Comparison of ENCODE assay signal across 29 cellular contexts in genomic region chr11:32580967-32581366, GRCh38. TPM values are rescaled to one million over a fixed set of nuclear protein-coding genes. Genes with fewer than 3 reads are reported as not detected.
DNase-seq lines count a peak whose midpoint lies in the region; ATAC-seq, FAIRE-seq and TF ChIP-seq lines count a peak whose summit lies in the region.
"Had no signal": no experiment of that assay in that cellular context is flagged by ENCODE, and none has a peak within 500 bp of the region (broad histone marks: within the 10 kb centered on the region; RNA-seq: fewer than 3 reads in every experiment).

No MANE protein-coding gene starts in this region.

- H3K36me3 Mint-ChIP-seq in Calu3 (ENCODE audit: insufficient read depth, unreplicated experiment): peaks cover 27% of the 10 kb centered on the region

- H3K27ac Mint-ChIP-seq in Calu3 (ENCODE audit: unreplicated experiment): no peak overlapping the region
- H3K27ac Mint-ChIP-seq: activated CD4-positive, alpha-beta memory T cell treated with anti-CD3 and anti-CD28 coated beads for 36 hours; activated naive CD8-positive, alpha-beta T cell treated with anti-CD3 and anti-CD28 coated beads, Interleukin-2, amount 10 ng/mL, durations not matched to agents 7 days and 5 days; nephron progenitor cell; T-cell had no signal

- no peak overlapping the region for H3K23ac ChIP-seq in IMR-90 (ENCODE audit: low read depth, low read length)

- no peak overlapping the region for H3K4me3 Mint-ChIP-seq in Calu3 (ENCODE audit: low read depth, unreplicated experiment)
- H3K4me3 Mint-ChIP-seq: activated CD4-positive, alpha-beta memory T cell treated with anti-CD3 and anti-CD28 coated beads for 36 hours; activated naive CD8-positive, alpha-beta T cell treated with anti-CD3 and anti-CD28 coated beads, Interleukin-2, amount 10 ng/mL, durations not matched to agents 7 days and 5 days; nephron progenitor cell; T-cell had no signal

- H3K9me3 ChIP-seq in A549 (no peaks in the 10 kb centered on the region), IMR-90 (ENCODE audit: control insufficient read depth, insufficient read depth, low read length) (no peaks in the 10 kb centered on the region), K562 (replicated peaks; ENCODE audit: control insufficient read depth, insufficient read depth, low read depth, low read length) (no peaks in the 10 kb centered on the region)
- H3K9me3 ChIP-seq: sigmoid colon, SJCRH30, tibial nerve had no signal

- H3K9me3 Mint-ChIP-seq in Calu3 (ENCODE audit: low read depth, unreplicated experiment): no peaks in the 10 kb centered on the region
- H3K9me3 Mint-ChIP-seq: activated CD4-positive, alpha-beta memory T cell treated with anti-CD3 and anti-CD28 coated beads for 36 hours; activated naive CD8-positive, alpha-beta T cell treated with anti-CD3 and anti-CD28 coated beads, Interleukin-2, amount 10 ng/mL, durations not matched to agents 7 days and 5 days; CD8-positive, alpha-beta memory T cell; nephron progenitor cell; T-cell had no signal

- no peak overlapping the region for H4K8ac ChIP-seq in IMR-90 (ENCODE audit: low read depth in 2 of 2, low read length in 2 of 2)

- H3K27me3 ChIP-seq in IMR-90 (ENCODE audit: control insufficient read depth, insufficient read depth, low read length) (no peaks in the 10 kb centered on the region), K562 (ENCODE audit: control insufficient read depth in 2 of 2, insufficient read depth in 2 of 2, low read length in 2 of 2) (no peaks in the 10 kb centered on the region)
- H3K27me3 ChIP-seq: sigmoid colon, SJCRH30 had no signal

- intact Hi-C loops in IMR-90 (cut with micrococcal nuclease) (loop anchor here (10.0 kb wide), 1 partner anchor 256 kb away; no protein-coding TSS in a partner anchor), K562 (cut with micrococcal nuclease) (loop anchor here (5.0 kb wide), 1 partner anchor 149 kb away; no protein-coding TSS in a partner anchor), Calu3 (cut with micrococcal nuclease; ENCODE audit: unreplicated experiment) (no loop called here)

- no peak overlapping the region for H4K91ac ChIP-seq in IMR-90 (ENCODE audit: insufficient read depth, low read depth, low read length)

- dilution Hi-C loops in IMR-90 (cut with HindIII; ENCODE audit: low sequenced_read_pairs, unreplicated experiment): no loop called here

- no peak for TF ChIP-seq RAD21 in A549 (conservative IDR thresholded peaks at IDR 0.05 in 1 of 2, IDR thresholded peaks at IDR 0.05 in 1 of 2)
- TF ChIP-seq RAD21 in IMR-90 (IDR thresholded peaks at IDR 0.05; ENCODE audit: low read length): no peak
- TF ChIP-seq RAD21 in K562 (CRISPR knock-in tag; conservative IDR thresholded peaks at IDR 0.05 in 1 of 2, IDR thresholded peaks at IDR 0.05 in 1 of 2): no peak

- peaks cover 28% of the 10 kb centered on the region for H3K79me2 ChIP-seq in K562 (ENCODE audit: control insufficient read depth, insufficient read depth, low read length)

- CTCF ChIA-PET in A549 (lab: Yijun Ruan, JAX) (no interaction called here), IMR-90 (lab: Yijun Ruan, JAX) (no interaction called here), K562 (lab: Yijun Ruan, JAX; ENCODE audit: low intra/inter-chr PET ratio) (no interaction called here), Calu3 (lab: Charles Lee) (no interaction called here)

- H4K20me1 ChIP-seq in IMR-90 (ENCODE audit: insufficient read depth, low read length) (peaks cover 14% of the 10 kb centered on the region; the same call in 1 of the 2 replicates), K562 (replicated peaks; ENCODE audit: control insufficient read depth, insufficient read depth, low read length) (peaks cover 14% of the 10 kb centered on the region)

- H3K27me3 Mint-ChIP-seq in Calu3 (ENCODE audit: unreplicated experiment): no peaks in the 10 kb centered on the region
- H3K27me3 Mint-ChIP-seq: activated naive CD8-positive, alpha-beta T cell treated with anti-CD3 and anti-CD28 coated beads, Interleukin-2, amount 10 ng/mL, durations not matched to agents 7 days and 5 days had no signal

- 0 out of 4 replicates have a peak, but pooled peaks cover 0 to 5% of the 10 kb centered on the region in 2 experiments for H3K79me1 ChIP-seq in IMR-90 (ENCODE audit: low read depth in 1 of 2, low read length in 2 of 2)

- no peaks in the 10 kb centered on the region for H3K4me1 Mint-ChIP-seq in Calu3 (ENCODE audit: low read depth, unreplicated experiment)

- POLR2A ChIA-PET in A549 (lab: Yijun Ruan, JAX) (no interaction called here), IMR-90 (lab: Charles Lee; ENCODE audit: unreplicated experiment) (no interaction called here), K562 (lab: Yijun Ruan, JAX) (no interaction called here)

- H2AK5ac ChIP-seq in IMR-90 (ENCODE audit: low read depth, low read length): no peak overlapping the region

- DNase-seq in A549 (ENCODE audit: low read depth in 1 of 2, low spot score in 1 of 2): peak in 1 of 2 experiments; percentile 60
- peak; percentile 44 for DNase-seq in IMR-90
- DNase-seq in K562 (ENCODE audit: extremely low read depth in 1 of 4, low spot score in 3 of 4): no peak
- peak; percentile 56 for DNase-seq in iris pigment epithelial cell (ENCODE audit: low read depth)
- no peak for DNase-seq in left lobe of liver (ENCODE audit: low spot score)
- no peak for DNase-seq in GM03348 (ENCODE audit: low spot score)
- no peak for DNase-seq in H4 (ENCODE audit: low spot score)
- DNase-seq in Calu3: no peak
- DNase-seq: activated CD4-positive, alpha-beta memory T cell treated with anti-CD3 and anti-CD28 coated beads for 36 hours; activated effector memory CD4-positive, alpha-beta T cell treated with Interleukin-2 at 50 U/mL for 16 hours; activated naive CD8-positive, alpha-beta T cell treated with anti-CD3 and anti-CD28 coated beads, Interleukin-2, amount 10 ng/mL, durations not matched to agents 7 days and 5 days; CD8-positive, alpha-beta memory T cell; DMS53; erythroblast; H7; hippocampal formation; left ventricle myocardium superior; NCI-H1417 treated with DMSO at 0.1 percent for 48 hours; NCI-H2081 treated with DMSO at 0.1 percent for 48 hours; NCI-H82; nephron progenitor cell; sigmoid colon; SJCRH30; stimulated activated CD8-positive, alpha-beta memory T cell treated with anti-CD3 and anti-CD28 coated beads, Interleukin-4, amount 100 ng/mL, for 48 hours; T-cell had no signal

- H3K14ac ChIP-seq in IMR-90 (replicated peaks; ENCODE audit: low read depth, low read length): no peak overlapping the region

- peak overlapping the region in 1 of 2 experiments; percentile 54; a peak in 3 of 6 replicates for H3K27ac ChIP-seq in A549
- no peak overlapping the region for H3K27ac ChIP-seq in IMR-90 (ENCODE audit: insufficient read depth, low read length)
- no peak overlapping the region for H3K27ac ChIP-seq in K562 (ENCODE audit: extremely low read depth, low read depth, low read length)
- H3K27ac ChIP-seq: sigmoid colon, SJCRH30, tibial nerve had no signal

- H3K18ac ChIP-seq in IMR-90 (ENCODE audit: low read depth, low read length): no peak overlapping the region

- no peak overlapping the region for H3K9ac ChIP-seq in IMR-90 (ENCODE audit: low read depth, low read length)
- no peak overlapping the region for H3K9ac ChIP-seq in K562 (ENCODE audit: insufficient read depth in 1 of 2, low read depth in 2 of 2, low read length in 2 of 2)

- no TSS peak for BruUV-seq in IMR-90 (replicated peaks; lab: Mats Ljungman, UMichigan)
- BruUV-seq in K562 (replicated peaks; lab: Mats Ljungman, UMichigan): no TSS peak
- no TSS peak for BruUV-seq in Calu3 (replicated peaks; lab: Mats Ljungman, UMichigan)

- no peak overlapping the region for H3K56ac ChIP-seq in IMR-90 (ENCODE audit: extremely low read depth, insufficient read depth, low read length)

- ATAC-seq in A549 (no peak), IMR-90 (ENCODE audit: low read depth) (no peak), K562 (no peak), left lobe of liver (no peak)
- ATAC-seq: activated CD4-positive, CD25-positive, alpha-beta regulatory T cell treated with anti-CD3 and anti-CD28 coated beads, Interleukin-2, amount 50 U/mL, for 24 hours; GM12878; left ventricle myocardium superior; T-cell had no signal

- no peak overlapping the region for H4K5ac ChIP-seq in IMR-90 (ENCODE audit: low read depth, low read length)

- H3K4me2 ChIP-seq in A549 (peak overlapping the region; percentile 39), IMR-90 (ENCODE audit: low read depth, low read length) (no peak overlapping the region), K562 (ENCODE audit: insufficient read depth, low read length) (no peak overlapping the region)

- WGBS in A549 (ENCODE audit: missing lambda C conversion rate): 36% methylated on average over 2 of the region's 2 CpGs
- WGBS in IMR-90 (ENCODE audit: extremely low coverage in 2 of 2, insufficient read length in 1 of 2), 2 experiments: no CpG with 5 or more reads among the region's 2 CpGs
- WGBS in K562 (ENCODE audit: insufficient coverage, low coverage, missing lambda C conversion rate): 61% methylated on average over 2 of the region's 2 CpGs

- H3K9me1 ChIP-seq in IMR-90 (ENCODE audit: insufficient read depth, low read length) (0 out of 2 replicates have a peak, but pooled peaks cover 2% of the 10 kb centered on the region), K562 (ENCODE audit: control insufficient read depth, insufficient read depth, low read length) (no peaks in the 10 kb centered on the region)

- no peak overlapping the region for H2AK9ac ChIP-seq in IMR-90 (replicated peaks; ENCODE audit: low read depth, low read length, poor library complexity)

- H3K4ac ChIP-seq in IMR-90 (ENCODE audit: low read depth, low read length): no peak overlapping the region

- no peak for TF ChIP-seq CTCF in A549 (IDR thresholded peaks at IDR 0.05)
- no peak for TF ChIP-seq CTCF in IMR-90 (conservative IDR thresholded peaks at IDR 0.05; ENCODE audit: low read depth, low read length)
- TF ChIP-seq CTCF in K562 (IDR thresholded peaks at IDR 0.05 in 2 of 3, conservative IDR thresholded peaks at IDR 0.05 in 1 of 3; ENCODE audit: insufficient read depth in 2 of 3, low read depth in 1 of 3, low read length in 3 of 3): no peak
- no peak for TF ChIP-seq CTCF in Calu3 (IDR thresholded peaks at IDR 0.05; ENCODE audit: unreplicated experiment)

- in situ Hi-C loops in IMR-90 (cut with MboI; ENCODE audit: low sequenced_read_pairs): loop anchor here (25.0 kb wide), 2 partner anchors 481 to 494 kb away; partner anchors contain the start of gene RCN1
- in situ Hi-C loops in K562 (cut with MboI): loop anchor here (10.0 kb wide), 1 partner anchor 196 kb away; no protein-coding TSS in a partner anchor

- no peak overlapping the region for H2BK15ac ChIP-seq in IMR-90 (ENCODE audit: low read depth, low read length)

- H3K4me1 ChIP-seq in A549 (peaks cover 25% of the 10 kb centered on the region), IMR-90 (ENCODE audit: control insufficient read depth, insufficient read depth, low read length) (no peaks in the 10 kb centered on the region), K562 (replicated peaks in 1 of 2; ENCODE audit: control insufficient read depth in 2 of 2, insufficient read depth in 2 of 2, low read length in 2 of 2) (peaks cover 0 to 6% of the 10 kb centered on the region in 2 experiments; a peak in 3 of 5 replicates)

- TF ChIP-seq POLR2A in A549 (IDR thresholded peaks at IDR 0.05; ENCODE audit: low read length): no peak
- no peak for TF ChIP-seq POLR2A in IMR-90 (IDR thresholded peaks at IDR 0.05; ENCODE audit: low read depth, low read length)
- TF ChIP-seq POLR2A in K562 (conservative IDR thresholded peaks at IDR 0.05): no peak

- no peak overlapping the region for H2BK5ac ChIP-seq in IMR-90 (ENCODE audit: low read depth, low read length, poor library complexity, severe bottlenecking)

- FAIRE-seq in A549 (lab: Jason Lieb, UNC): no peak
- no peak for FAIRE-seq in K562 (lab: Jason Lieb, UNC)
- FAIRE-seq: frontal cortex, GM12878 had no signal

- TF ChIP-seq EP300 in A549 (IDR thresholded peaks at IDR 0.05): no peak
- TF ChIP-seq EP300 in K562 (IDR thresholded peaks at IDR 0.05; ENCODE audit: low read length): no peak

- H3K36me3 ChIP-seq in IMR-90 (ENCODE audit: control insufficient read depth, insufficient read depth, low read length) (no peaks in the 10 kb centered on the region), K562 (ENCODE audit: control insufficient read depth, insufficient read depth, low read length) (peaks cover 7% of the 10 kb centered on the region; the same call in 1 of the 3 replicates)
- H3K36me3 ChIP-seq: sigmoid colon, tibial nerve had no signal

- no peak overlapping the region for H2AFZ ChIP-seq in IMR-90 (replicated peaks; ENCODE audit: low read length, poor library complexity)
- H2AFZ ChIP-seq in K562 (ENCODE audit: low read depth, low read length): peak overlapping the region; percentile 48

- H2BK20ac ChIP-seq in IMR-90 (ENCODE audit: low read depth, low read length): no peak overlapping the region

- no peak overlapping the region for H2BK120ac ChIP-seq in IMR-90 (ENCODE audit: low read depth, low read length)

- no peak overlapping the region for H3K4me3 ChIP-seq in A549
- H3K4me3 ChIP-seq in IMR-90 (ENCODE audit: insufficient read depth, low read depth, low read length): no peak overlapping the region
- H3K4me3 ChIP-seq in K562: no peak overlapping the region
- H3K4me3 ChIP-seq: GM12878, sigmoid colon, SJCRH30, tibial nerve had no signal

RNA-seq across cellular contexts. Expression of gene EIF3M, which starts 2.7 kb away (rescaled TPM):
- polyA plus RNA-seq in A549 (2011; rRNA removed): 724 and 890 TPM in 2 replicates
- 279 and 369 TPM in 2 replicates for polyA plus RNA-seq in A549 (2012; cell fraction: cytosol; rRNA removed)
- 144 and 250 TPM in 2 replicates for polyA plus RNA-seq in A549 (2012; cell fraction: nucleus; rRNA removed)
- 436 to 478 TPM (median 451 TPM) in 3 replicates for polyA plus RNA-seq in A549 (2017; fragmentation: RNase III; extraction: RNeasy Plus Mini Kit Qiagen cat#74134 plus additional on column Dnase treatment)
- 147 and 148 TPM in 2 replicates for polyA minus RNA-seq in A549 (2011; rRNA and poly(A)+ RNA removed)
- total RNA-seq in IMR-90 (2012; rRNA removed): 466 and 781 TPM in 2 replicates
- 310 and 376 TPM in 2 replicates for polyA plus RNA-seq in IMR-90 (2012; rRNA removed)
- 83.2 and 309 TPM in 2 replicates for polyA plus RNA-seq in IMR-90 (2012; cell fraction: cytosol; rRNA removed)
- 22.2 and 200 TPM in 2 replicates for polyA plus RNA-seq in IMR-90 (2012; cell fraction: nucleus; rRNA removed; ENCODE audit: low replicate concordance)
- total RNA-seq in K562 (2011; cell fraction: chromatin; rRNA removed; ENCODE audit: low replicate concordance): 143 and 240 TPM in 2 replicates
- total RNA-seq in K562 (2011; cell fraction: nucleolus; rRNA removed): 61.9 and 64.3 TPM in 2 replicates
- 147 and 194 TPM in 2 replicates for total RNA-seq in K562 (2011; cell fraction: nucleoplasm; rRNA removed)
- 685 and 767 TPM in 2 replicates for total RNA-seq in K562 (2014; rRNA removed)
- 1,008 and 1,115 TPM in 2 replicates for total RNA-seq in K562 (2014; rRNA removed; fragmentation: Illumina TruSeq; extraction: Trizol)
- 816 and 886 TPM in 2 replicates for total RNA-seq in K562 (2015; rRNA removed; fragmentation: Illumina TruSeq; extraction: Trizol)
- total RNA-seq in K562 (2021): 602 and 621 TPM in 2 replicates
- 784 and 1,058 TPM in 2 replicates for polyA plus RNA-seq in K562 (2011; rRNA removed)
- polyA plus RNA-seq in K562 (2011; cell fraction: cytosol; rRNA removed): 242 and 538 TPM in 2 replicates
- polyA plus RNA-seq in K562 (2011; cell fraction: nucleus; rRNA removed): 246 and 388 TPM in 2 replicates
- 814 and 865 TPM in 2 replicates for polyA plus RNA-seq in K562 (2012)
- 1,041 and 1,279 TPM in 2 replicates for polyA plus RNA-seq in K562 (2014; fragmentation: Illumina TruSeq; extraction: Trizol)
- polyA plus RNA-seq in K562 (2014; fragmentation: Nextera tagmentation; extraction: Ambion mirVana): 1,000 to 10,000 TPM; 1,793 to 2,015 TPM
- polyA plus RNA-seq in K562 (2014; rRNA removed): 920 and 1,225 TPM in 2 replicates
- 817 and 852 TPM in 2 replicates for polyA minus RNA-seq in K562 (2011; rRNA and poly(A)+ RNA removed)
- polyA minus RNA-seq in K562 (2011; cell fraction: cytosol; rRNA and poly(A)+ RNA removed): 219 and 325 TPM in 2 replicates
- polyA minus RNA-seq in K562 (2011; cell fraction: nucleus; rRNA and poly(A)+ RNA removed): 56.5 and 107 TPM in 2 replicates
- 63.4 TPM for total RNA-seq in left lobe of liver
- 992 and 1,304 TPM in 2 replicates for total RNA-seq in H4 (2014; rRNA removed; shearing (Covaris generic))
- 270 and 275 TPM in 2 replicates for total RNA-seq in Calu3 (2022)

Comparison
In these comparisons a context has a peak if more than half of its experiments do, and no peak if none do; other contexts are left out.
1. DNase-seq: peak in IMR-90 (single experiment) and iris pigment epithelial cell (single experiment); none in K562 (0 of 4), left lobe of liver (single experiment), GM03348 (single experiment), H4 (single experiment) and Calu3 (single experiment).
2. Of the 35 proteins assayed by ChIP-seq in both K562 and A549: peak only in K562: none; only in A549: CEBPB; in both: none; in neither: 33; mixed calls (peak in some experiments, not most) for 1.